ENCODE assay signal across 14 cellular contexts in the genomic region with DNA sequence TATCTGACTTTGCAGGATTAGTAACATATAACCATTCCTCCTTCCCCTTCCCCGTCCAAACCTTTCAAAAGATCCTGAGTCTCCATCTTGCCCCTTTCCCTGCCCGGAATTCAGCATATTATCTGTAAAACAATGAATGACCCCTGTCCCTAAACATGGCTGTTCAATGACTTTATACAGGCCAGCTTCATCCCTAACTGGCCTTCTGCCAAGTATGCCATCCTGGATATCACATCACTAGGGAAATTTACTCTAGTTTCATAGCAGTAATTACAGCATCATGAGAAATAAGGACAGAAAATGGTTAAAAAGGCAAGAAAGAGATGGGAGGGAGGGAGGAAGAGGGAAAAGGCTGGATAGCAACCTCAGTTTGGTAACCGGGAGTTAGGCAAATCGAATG.
"Had no signal": no experiment of that assay in that cellular context is flagged by ENCODE, and none has a peak within 500 bp of the region (broad histone marks: within the 10 kb centered on the region; RNA-seq: fewer than 3 reads in every experiment).

No MANE protein-coding gene starts in this region.

- H3K27ac ChIP-seq: adrenal gland, gastrocnemius medialis, heart left ventricle, thyroid gland, WERI-Rb-1 had no signal

- DNase-seq: activated CD4-positive, alpha-beta T cell treated with anti-CD3 and anti-CD28 coated beads for 36 hours; activated CD8-positive, alpha-beta T cell treated with anti-CD3 and anti-CD28 coated beads for 36 hours; activated effector memory CD4-positive, alpha-beta T cell treated with Interleukin-2 at 50 U/mL for 16 hours; activated T-cell treated with anti-CD3 and anti-CD28 coated beads, Interleukin-2, amount 50 U/mL, for 4 hours; adrenal gland; gastrocnemius medialis; heart left ventricle; immature natural killer cell; mesendoderm; occipital lobe; stimulated activated CD4-positive, alpha-beta T cell treated with anti-CD3 and anti-CD28 coated beads, Interleukin-2, amount 100 ng/mL, for 48 hours; thyroid gland; WERI-Rb-1 had no signal

- ATAC-seq: activated CD4-positive, alpha-beta T cell treated with anti-CD3 and anti-CD28 coated beads for 36 hours; activated CD8-positive, alpha-beta T cell treated with anti-CD3 and anti-CD28 coated beads for 36 hours; activated T-cell treated with anti-CD3 and anti-CD28 coated beads, Interleukin-2, amount 50 U/mL, for 4 hours; gastrocnemius medialis; heart left ventricle; stimulated activated memory B cell treated with anti-CD40 and anti-IgM and Interleukin-4, amounts not matched to agents 10 μg/mL and 1 μg/mL and 100 μg/mL, for 72 hours had no signal

- H3K36me3 ChIP-seq: adrenal gland, gastrocnemius medialis, heart left ventricle, thyroid gland had no signal

- H3K4me3 ChIP-seq: adrenal gland, gastrocnemius medialis, heart left ventricle, thyroid gland had no signal

- H3K27me3 ChIP-seq: adrenal gland, heart left ventricle, thyroid gland had no signal

- H3K9me3 ChIP-seq: adrenal gland, gastrocnemius medialis, heart left ventricle, thyroid gland had no signal
